9 cellular contexts compared by ENCODE assay signal in the genomic region with DNA sequence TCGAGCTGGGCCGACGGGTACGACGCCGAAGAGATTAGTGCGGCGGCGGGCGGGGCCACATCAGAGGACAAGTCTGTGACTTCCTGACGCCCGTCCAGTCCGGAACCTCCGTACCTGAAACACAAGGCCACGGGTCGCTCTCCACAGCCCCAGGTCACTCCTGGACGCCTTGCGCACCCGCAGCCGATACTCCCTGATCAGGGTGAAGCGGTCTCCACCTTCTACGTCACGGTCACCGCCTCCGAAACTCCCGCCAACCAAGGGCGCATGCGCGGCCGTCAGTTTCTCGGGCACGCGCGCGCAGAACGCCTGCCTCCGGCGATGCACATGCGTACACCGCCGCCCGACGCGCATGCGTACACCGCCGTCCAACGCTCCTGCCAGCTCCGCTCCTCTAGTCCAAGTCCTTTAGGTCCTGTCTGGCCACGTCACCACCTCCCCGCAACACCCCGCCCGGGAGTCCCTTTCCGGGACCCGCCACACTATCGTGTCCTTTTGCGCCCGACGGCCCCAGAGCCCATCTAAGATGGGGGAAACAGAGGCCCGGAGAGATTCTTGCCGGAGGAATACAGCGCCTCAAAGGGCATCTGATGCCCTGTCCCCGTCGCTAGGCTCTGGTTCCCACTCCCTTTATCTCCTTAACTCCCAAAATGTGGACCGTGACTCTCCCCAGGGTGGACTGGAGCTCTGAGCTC. TPM values are rescaled to one million over a fixed set of nuclear protein-coding genes. Genes with fewer than 3 reads are reported as not detected.
DNase-seq lines count a peak whose midpoint lies in the region; ATAC-seq, FAIRE-seq and TF ChIP-seq lines count a peak whose summit lies in the region.
"Had no signal": no experiment of that assay in that cellular context is flagged by ENCODE, and none has a peak within 500 bp of the region (broad histone marks: within the 10 kb centered on the region; RNA-seq: fewer than 3 reads in every experiment).

A gene with protein sequence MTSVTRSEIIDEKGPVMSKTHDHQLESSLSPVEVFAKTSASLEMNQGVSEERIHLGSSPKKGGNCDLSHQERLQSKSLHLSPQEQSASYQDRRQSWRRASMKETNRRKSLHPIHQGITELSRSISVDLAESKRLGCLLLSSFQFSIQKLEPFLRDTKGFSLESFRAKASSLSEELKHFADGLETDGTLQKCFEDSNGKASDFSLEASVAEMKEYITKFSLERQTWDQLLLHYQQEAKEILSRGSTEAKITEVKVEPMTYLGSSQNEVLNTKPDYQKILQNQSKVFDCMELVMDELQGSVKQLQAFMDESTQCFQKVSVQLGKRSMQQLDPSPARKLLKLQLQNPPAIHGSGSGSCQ (minus strand): TSS at position 216 of the 695 bp plus-strand sequence. CDS start 2,305 bp downstream, outside the sequence.

- peaks cover 4% of the 10 kb centered on the region for H3K36me3 Mint-ChIP-seq in activated CD4-positive, alpha-beta T cell treated with anti-CD3 and anti-CD28 coated beads for 36 hours (ENCODE audit: low read depth)

- H3K4me1 Mint-ChIP-seq in activated CD4-positive, alpha-beta T cell treated with anti-CD3 and anti-CD28 coated beads for 36 hours = peaks cover 13% of the 10 kb centered on the region

- H3K36me3 ChIP-seq in BE2C = no peaks in the 10 kb centered on the region; the same call in 1 of the 2 replicates

- H3K27me3 Mint-ChIP-seq in activated CD4-positive, alpha-beta T cell treated with anti-CD3 and anti-CD28 coated beads for 36 hours = no peaks in the 10 kb centered on the region

- FAIRE-seq in GM19239 (lab: Jason Lieb, UNC) = peak; percentile 94
- FAIRE-seq: islet of Langerhans had no signal

- no peaks in the 10 kb centered on the region for H3K9me3 ChIP-seq in BE2C

- H3K9me3 Mint-ChIP-seq in activated CD4-positive, alpha-beta T cell treated with anti-CD3 and anti-CD28 coated beads for 36 hours (ENCODE audit: low read depth) = no peaks in the 10 kb centered on the region

- H3K4me1 ChIP-seq in BE2C = no peaks in the 10 kb centered on the region

- H3K27ac Mint-ChIP-seq in activated CD4-positive, alpha-beta T cell treated with anti-CD3 and anti-CD28 coated beads for 36 hours = peak within 1 kb of the TSS; percentile 97

- H3K27me3 ChIP-seq in BE2C = no peaks in the 10 kb centered on the region

- CTCF ChIA-PET in activated CD4-positive, alpha-beta T cell treated with anti-CD3 and anti-CD28 coated beads for 36 hours (lab: Charles Lee) = interaction anchor here (0.6 to 1.6 kb wide), 21 partner anchors 11 to 485 kb away, joined by 3 to 16 read pairs (median 3); a partner anchor contains a TSS

- peak within 1 kb of the TSS; percentile 79 for H3K4me3 Mint-ChIP-seq in activated CD4-positive, alpha-beta T cell treated with anti-CD3 and anti-CD28 coated beads for 36 hours

- peak; percentile 76 for ATAC-seq in HG03442 (IDR thresholded peaks at IDR 0.05; ENCODE audit: unreplicated experiment)
- ATAC-seq in activated CD4-positive, alpha-beta T cell treated with anti-CD3 and anti-CD28 coated beads for 36 hours = peak; percentile 91

- intact Hi-C loops in activated CD4-positive, alpha-beta T cell treated with anti-CD3 and anti-CD28 coated beads for 36 hours (cut with DNase I, micrococcal nuclease) = loop anchor here (1.0 to 10.0 kb wide), 12 partner anchors 27 to 999 kb away; a partner anchor contains a TSS

- TF ChIP-seq CTCF in BE2C (IDR thresholded peaks at IDR 0.05; ENCODE audit: low read depth, low read length) (no peak), choroid plexus epithelial cell (conservative IDR thresholded peaks at IDR 0.05; ENCODE audit: low read depth, low read length) (no peak)

- H3K4me3 ChIP-seq in BE2C (ENCODE audit: low read depth, low read length) (peak within 1 kb of the TSS; percentile 71), choroid plexus epithelial cell (ENCODE audit: low read depth, low read length) (peak within 1 kb of the TSS; percentile 95)

- DNase-seq in BE2C = peak; percentile 100
- DNase-seq in GM19239 (ENCODE audit: insufficient read length, low spot score) = peak; percentile 87
- DNase-seq in NCI-H524 (lab: John Stamatoyannopoulos, UW) = peak; percentile 94 to 98
- DNase-seq in activated CD4-positive, alpha-beta T cell treated with anti-CD3 and anti-CD28 coated beads for 36 hours = peak; percentile 99
- peak; percentile 98 for DNase-seq in choroid plexus epithelial cell (ENCODE audit: low read depth)
- peak; percentile 95 for DNase-seq in kidney glomerular epithelial cell (lab: John Stamatoyannopoulos, UW)
- peak; percentile 96 to 97 for DNase-seq in stimulated activated CD4-positive, alpha-beta T cell treated with anti-CD3 and anti-CD28 coated beads, Interleukin-15, amount 100 ng/mL, for 48 hours (ENCODE audit: low read depth in 2 of 2)

- POLR2A ChIA-PET in activated CD4-positive, alpha-beta T cell treated with anti-CD3 and anti-CD28 coated beads for 36 hours (lab: Charles Lee) = interaction anchor here (0.5 to 0.7 kb wide), 2 partner anchors 181 to 405 kb away, joined by 3 to 7 read pairs; no protein-coding TSS in a partner anchor

RNA-seq across cellular contexts. Expression of the gene that starts here (rescaled TPM):
- polyA plus RNA-seq in BE2C (2012; ENCODE audit: insufficient read depth, insufficient read length, low read depth) = 3.9 TPM
- total RNA-seq in activated CD4-positive, alpha-beta T cell treated with anti-CD3 and anti-CD28 coated beads for 36 hours = 10 to 100 TPM; 20.4 to 20.7 TPM

Comparison
In these comparisons a context has a peak if more than half of its experiments do, and no peak if none do; other contexts are left out.
1. Peak in every context shown above with its lines: DNase-seq, ATAC-seq and H3K4me3 ChIP-seq.